8 cellular contexts compared by ENCODE assay signal in genomic region chr6:18528084-18528743, GRCh38.
DNase-seq lines count a peak whose midpoint lies in the region; ATAC-seq, FAIRE-seq and TF ChIP-seq lines count a peak whose summit lies in the region.

No MANE protein-coding gene starts in this region.

- peaks cover 4% of the 10 kb centered on the region for H3K27me3 ChIP-seq in astrocyte (ENCODE audit: insufficient read depth, low read length)
- no peaks in the 10 kb centered on the region for H3K27me3 ChIP-seq in neural cell (ENCODE audit: insufficient read depth, low read depth, low read length)
- no peaks in the 10 kb centered on the region for H3K27me3 ChIP-seq in esophagus squamous epithelium

- no peak for TF ChIP-seq POLR2A in H54 (IDR thresholded peaks at IDR 0.05; ENCODE audit: low read depth, low read length)
- TF ChIP-seq POLR2A in esophagus squamous epithelium (IDR thresholded peaks at IDR 0.05), result no peak

- no peak for FAIRE-seq in astrocyte (lab: Jason Lieb, UNC)
- FAIRE-seq in H54 (lab: Jason Lieb, UNC), result no peak

- WGBS in esophagus squamous epithelium, 2 donors, result 64 to 82% methylated on average over 3 of the region's 3 CpGs

- peak; percentile 47 for DNase-seq in GM03348 (ENCODE audit: low spot score)
- DNase-seq in NCI-H1694 (lab: John Stamatoyannopoulos, UW), result peak; percentile 13
- DNase-seq in astrocyte (ENCODE audit: low read depth), result peak; percentile 6
- DNase-seq in middle frontal gyrus (ENCODE audit: extremely low spot score, low spot score), result no peak
- no peak for DNase-seq in mucosa of descending colon
- no peak for DNase-seq in H54 (ENCODE audit: insufficient read length, low spot score)
- DNase-seq in esophagus squamous epithelium (lab: John Stamatoyannopoulos, UW), result no peak

- no peak overlapping the region for H3K27ac Mint-ChIP-seq in astrocyte (ENCODE audit: unreplicated experiment)

- no peaks in the 10 kb centered on the region for H3K27me3 Mint-ChIP-seq in astrocyte (ENCODE audit: low read depth, unreplicated experiment)

- H3K9me3 ChIP-seq in astrocyte (ENCODE audit: insufficient read depth, low read depth, low read length) (no peaks in the 10 kb centered on the region), neural cell (ENCODE audit: low read length) (no peaks in the 10 kb centered on the region), mucosa of descending colon (no peaks in the 10 kb centered on the region), esophagus squamous epithelium (no peaks in the 10 kb centered on the region)

- H3K4me2 ChIP-seq in astrocyte (ENCODE audit: low read length), result no peak overlapping the region
- no peak overlapping the region for H3K4me2 ChIP-seq in neural cell (ENCODE audit: low read length)

- no peaks in the 10 kb centered on the region for H3F3A ChIP-seq in neural cell (ENCODE audit: insufficient read depth, low read length, poor library complexity, severe bottlenecking)

- no peak overlapping the region for H3K4me3 ChIP-seq in astrocyte (ENCODE audit: insufficient read depth, low read depth, low read length)
- H3K4me3 ChIP-seq in neural cell (ENCODE audit: low read length), result no peak overlapping the region
- H3K4me3 ChIP-seq in mucosa of descending colon, result no peak overlapping the region
- no peak overlapping the region for H3K4me3 ChIP-seq in esophagus squamous epithelium

- no peak for ATAC-seq in mucosa of descending colon

- no peaks in the 10 kb centered on the region for H3K9me2 ChIP-seq in neural cell (ENCODE audit: insufficient read depth, low read length)

- no peak overlapping the region for H3K4me3 Mint-ChIP-seq in astrocyte (ENCODE audit: unreplicated experiment)

- peak; percentile 39 for TF ChIP-seq CTCF in astrocyte (IDR thresholded peaks at IDR 0.05; ENCODE audit: insufficient read depth, low read depth, low read length)
- peak; percentile 76 for TF ChIP-seq CTCF in neural cell (IDR thresholded peaks at IDR 0.05; ENCODE audit: poor library complexity, severe bottlenecking)
- no peak for TF ChIP-seq CTCF in mucosa of descending colon (IDR thresholded peaks at IDR 0.05)
- TF ChIP-seq CTCF in esophagus squamous epithelium (IDR thresholded peaks at IDR 0.05), result peak in 2 of 6 experiments; percentile 29 to 47

- H3K4me1 ChIP-seq in astrocyte (ENCODE audit: insufficient read depth, low read length) (no peaks in the 10 kb centered on the region), mucosa of descending colon (ENCODE audit: low read depth) (no peaks in the 10 kb centered on the region), esophagus squamous epithelium (no peaks in the 10 kb centered on the region)

- H4K20me1 ChIP-seq in astrocyte (ENCODE audit: insufficient read depth, low read length), result no peaks in the 10 kb centered on the region
- H4K20me1 ChIP-seq in neural cell (ENCODE audit: insufficient read depth), result no peaks in the 10 kb centered on the region

- H3K36me3 ChIP-seq in astrocyte (ENCODE audit: insufficient read depth, low read length) (no peaks in the 10 kb centered on the region), neural cell (ENCODE audit: insufficient read depth, low read length) (no peaks in the 10 kb centered on the region), mucosa of descending colon (ENCODE audit: low read depth) (no peaks in the 10 kb centered on the region), esophagus squamous epithelium (no peaks in the 10 kb centered on the region)

- no peak for TF ChIP-seq EP300 in neural cell (conservative IDR thresholded peaks at IDR 0.05; ENCODE audit: poor library complexity, severe bottlenecking)

- no peaks in the 10 kb centered on the region for H3K4me1 Mint-ChIP-seq in astrocyte (ENCODE audit: low read depth, unreplicated experiment)

- H3K36me3 Mint-ChIP-seq in astrocyte (ENCODE audit: low read depth, unreplicated experiment), result no peaks in the 10 kb centered on the region

- H3K9me3 Mint-ChIP-seq in astrocyte (ENCODE audit: unreplicated experiment), result no peaks in the 10 kb centered on the region

- no peak overlapping the region for H3K27ac ChIP-seq in astrocyte (ENCODE audit: low read depth, low read length)
- no peak overlapping the region for H3K27ac ChIP-seq in neural cell (ENCODE audit: low read length)
- H3K27ac ChIP-seq in esophagus squamous epithelium, result no peak overlapping the region

- peak; percentile 80 for TF ChIP-seq RAD21 in neural cell (conservative IDR thresholded peaks at IDR 0.05)

- intact Hi-C loops in mucosa of descending colon (cut with DNase I, micrococcal nuclease) (no loop called here), esophagus squamous epithelium (cut with DNase I) (no loop called here)

- H2AFZ ChIP-seq in astrocyte (ENCODE audit: low read depth, low read length), result no peak overlapping the region
- no peak overlapping the region for H2AFZ ChIP-seq in neural cell (ENCODE audit: low read depth, low read length)

- H3K79me2 ChIP-seq in astrocyte (ENCODE audit: insufficient read depth, low read length), result no peaks in the 10 kb centered on the region
- no peaks in the 10 kb centered on the region for H3K79me2 ChIP-seq in neural cell (replicated peaks; ENCODE audit: insufficient read depth, low read length)

- H3K9ac ChIP-seq in astrocyte (ENCODE audit: low read length), result no peak overlapping the region
- H3K9ac ChIP-seq in neural cell (ENCODE audit: low read length), result no peak overlapping the region

TF ChIP-seq in neural cell, 6 proteins besides CTCF, POLR2A, EP300 and RAD21:
- TF ChIP-seq REST (IDR thresholded peaks at IDR 0.05; ENCODE audit: borderline replicate concordance) (no peak), SMC3 (conservative IDR thresholded peaks at IDR 0.05; ENCODE audit: poor library complexity) (peak; percentile 78)
TF ChIP-seq in neural cell: peak in this region for 1.

Comparison
In these comparisons a context has a peak if more than half of its experiments do, and no peak if none do; other contexts are left out.
1. DNase-seq: peak in GM03348 (single experiment), NCI-H1694 (single experiment) and astrocyte (single experiment); none in middle frontal gyrus (single experiment), mucosa of descending colon (0 of 3), H54 (single experiment) and esophagus squamous epithelium (single experiment).